Comparison of ENCODE assay signal across 1 cellular context in the genomic region with DNA sequence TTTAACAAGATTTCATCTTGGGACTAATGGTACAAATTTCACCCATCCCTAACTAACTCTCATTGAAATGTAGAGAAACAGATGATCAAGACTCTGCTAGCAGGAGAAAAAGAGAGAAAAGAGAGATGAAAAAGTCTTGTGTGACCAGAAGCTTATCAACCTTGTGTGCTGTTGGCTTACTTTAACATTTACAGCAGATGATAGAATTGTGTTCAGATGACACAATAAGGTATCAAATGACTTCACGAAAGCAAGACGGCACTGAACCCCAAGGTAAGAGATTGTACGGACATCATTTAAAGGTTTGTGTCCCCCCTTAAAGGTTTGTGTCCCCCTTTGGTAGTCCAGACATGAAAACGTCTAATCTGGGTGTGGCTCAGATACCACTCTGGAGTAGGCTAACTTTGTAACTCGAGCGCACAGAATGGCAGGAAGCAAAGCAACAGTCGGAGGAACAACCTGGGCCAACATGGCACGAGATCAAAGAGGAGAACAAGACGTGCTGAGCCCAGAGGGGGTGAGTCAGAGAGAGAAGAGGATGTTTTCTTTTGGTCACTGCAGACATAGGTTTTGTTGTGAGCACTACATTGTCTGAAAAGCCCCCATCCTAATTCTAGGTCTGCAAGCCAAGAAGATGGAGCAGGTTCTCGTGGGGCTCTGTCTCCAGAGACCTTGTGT.
TF ChIP-seq lines count a peak whose summit lies in the region.

No MANE protein-coding gene starts in this region.

TF ChIP-seq in HEK293, 187 proteins besides CTCF, POLR2A, EP300 and RAD21 (continued from another document):
- TF ChIP-seq, protein P1, sequence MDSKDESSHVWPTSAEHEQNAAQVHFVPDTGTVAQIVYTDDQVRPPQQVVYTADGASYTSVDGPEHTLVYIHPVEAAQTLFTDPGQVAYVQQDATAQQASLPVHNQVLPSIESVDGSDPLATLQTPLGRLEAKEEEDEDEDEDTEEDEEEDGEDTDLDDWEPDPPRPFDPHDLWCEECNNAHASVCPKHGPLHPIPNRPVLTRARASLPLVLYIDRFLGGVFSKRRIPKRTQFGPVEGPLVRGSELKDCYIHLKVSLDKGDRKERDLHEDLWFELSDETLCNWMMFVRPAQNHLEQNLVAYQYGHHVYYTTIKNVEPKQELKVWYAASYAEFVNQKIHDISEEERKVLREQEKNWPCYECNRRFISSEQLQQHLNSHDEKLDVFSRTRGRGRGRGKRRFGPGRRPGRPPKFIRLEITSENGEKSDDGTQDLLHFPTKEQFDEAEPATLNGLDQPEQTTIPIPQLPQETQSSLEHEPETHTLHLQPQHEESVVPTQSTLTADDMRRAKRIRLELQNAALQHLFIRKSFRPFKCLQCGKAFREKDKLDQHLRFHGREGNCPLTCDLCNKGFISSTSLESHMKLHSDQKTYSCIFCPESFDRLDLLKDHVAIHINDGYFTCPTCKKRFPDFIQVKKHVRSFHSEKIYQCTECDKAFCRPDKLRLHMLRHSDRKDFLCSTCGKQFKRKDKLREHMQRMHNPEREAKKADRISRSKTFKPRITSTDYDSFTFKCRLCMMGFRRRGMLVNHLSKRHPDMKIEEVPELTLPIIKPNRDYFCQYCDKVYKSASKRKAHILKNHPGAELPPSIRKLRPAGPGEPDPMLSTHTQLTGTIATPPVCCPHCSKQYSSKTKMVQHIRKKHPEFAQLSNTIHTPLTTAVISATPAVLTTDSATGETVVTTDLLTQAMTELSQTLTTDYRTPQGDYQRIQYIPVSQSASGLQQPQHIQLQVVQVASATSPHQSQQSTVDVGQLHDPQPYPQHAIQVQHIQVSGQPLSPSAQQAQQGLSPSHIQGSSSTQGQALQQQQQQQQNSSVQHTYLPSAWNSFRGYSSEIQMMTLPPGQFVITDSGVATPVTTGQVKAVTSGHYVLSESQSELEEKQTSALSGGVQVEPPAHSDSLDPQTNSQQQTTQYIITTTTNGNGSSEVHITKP (tag by site-specific recombination; IDR thresholded peaks at IDR 0.05), result peak; percentile 79
- peak; percentile 38 for TF ChIP-seq KLF1 (tag by site-specific recombination; IDR thresholded peaks at IDR 0.05)
- TF ChIP-seq ZNF560 (tag by site-specific recombination; IDR thresholded peaks at IDR 0.05; ENCODE audit: borderline replicate concordance), result no peak
- TF ChIP-seq ZNF777 (tag by site-specific recombination; IDR thresholded peaks at IDR 0.05; ENCODE audit: borderline replicate concordance), result 0 out of 2 replicates have a peak, but pooled peaks have one; percentile 21
- TF ChIP-seq ZNF600 (tag by site-specific recombination; IDR thresholded peaks at IDR 0.05), result 0 out of 2 replicates have a peak, but pooled peaks have one; percentile 9
- TF ChIP-seq ZNF623 (tag by site-specific recombination; IDR thresholded peaks at IDR 0.05), result no peak
- TF ChIP-seq ZNF274 (IDR thresholded peaks at IDR 0.05; ENCODE audit: low read length), result no peak
- TF ChIP-seq ZNF274 (tag by site-specific recombination; IDR thresholded peaks at IDR 0.05; ENCODE audit: borderline replicate concordance), result no peak
- TF ChIP-seq, protein P2, sequence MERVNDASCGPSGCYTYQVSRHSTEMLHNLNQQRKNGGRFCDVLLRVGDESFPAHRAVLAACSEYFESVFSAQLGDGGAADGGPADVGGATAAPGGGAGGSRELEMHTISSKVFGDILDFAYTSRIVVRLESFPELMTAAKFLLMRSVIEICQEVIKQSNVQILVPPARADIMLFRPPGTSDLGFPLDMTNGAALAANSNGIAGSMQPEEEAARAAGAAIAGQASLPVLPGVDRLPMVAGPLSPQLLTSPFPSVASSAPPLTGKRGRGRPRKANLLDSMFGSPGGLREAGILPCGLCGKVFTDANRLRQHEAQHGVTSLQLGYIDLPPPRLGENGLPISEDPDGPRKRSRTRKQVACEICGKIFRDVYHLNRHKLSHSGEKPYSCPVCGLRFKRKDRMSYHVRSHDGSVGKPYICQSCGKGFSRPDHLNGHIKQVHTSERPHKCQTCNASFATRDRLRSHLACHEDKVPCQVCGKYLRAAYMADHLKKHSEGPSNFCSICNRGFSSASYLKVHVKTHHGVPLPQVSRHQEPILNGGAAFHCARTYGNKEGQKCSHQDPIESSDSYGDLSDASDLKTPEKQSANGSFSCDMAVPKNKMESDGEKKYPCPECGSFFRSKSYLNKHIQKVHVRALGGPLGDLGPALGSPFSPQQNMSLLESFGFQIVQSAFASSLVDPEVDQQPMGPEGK (tag by site-specific recombination; IDR thresholded peaks at IDR 0.05), result no peak
- TF ChIP-seq ZBTB48 (tag by site-specific recombination; IDR thresholded peaks at IDR 0.05), result no peak
- no peak for TF ChIP-seq ZNF19 (tag by site-specific recombination; IDR thresholded peaks at IDR 0.05; ENCODE audit: low read depth)
- TF ChIP-seq ZNF629 (tag by site-specific recombination; IDR thresholded peaks at IDR 0.05), result peak; percentile 49; the same call in 1 of the 2 replicates
- TF ChIP-seq SP7 (tag by site-specific recombination; IDR thresholded peaks at IDR 0.05), result peak; percentile 17; the same call in 1 of the 2 replicates
- TF ChIP-seq, protein P3, sequence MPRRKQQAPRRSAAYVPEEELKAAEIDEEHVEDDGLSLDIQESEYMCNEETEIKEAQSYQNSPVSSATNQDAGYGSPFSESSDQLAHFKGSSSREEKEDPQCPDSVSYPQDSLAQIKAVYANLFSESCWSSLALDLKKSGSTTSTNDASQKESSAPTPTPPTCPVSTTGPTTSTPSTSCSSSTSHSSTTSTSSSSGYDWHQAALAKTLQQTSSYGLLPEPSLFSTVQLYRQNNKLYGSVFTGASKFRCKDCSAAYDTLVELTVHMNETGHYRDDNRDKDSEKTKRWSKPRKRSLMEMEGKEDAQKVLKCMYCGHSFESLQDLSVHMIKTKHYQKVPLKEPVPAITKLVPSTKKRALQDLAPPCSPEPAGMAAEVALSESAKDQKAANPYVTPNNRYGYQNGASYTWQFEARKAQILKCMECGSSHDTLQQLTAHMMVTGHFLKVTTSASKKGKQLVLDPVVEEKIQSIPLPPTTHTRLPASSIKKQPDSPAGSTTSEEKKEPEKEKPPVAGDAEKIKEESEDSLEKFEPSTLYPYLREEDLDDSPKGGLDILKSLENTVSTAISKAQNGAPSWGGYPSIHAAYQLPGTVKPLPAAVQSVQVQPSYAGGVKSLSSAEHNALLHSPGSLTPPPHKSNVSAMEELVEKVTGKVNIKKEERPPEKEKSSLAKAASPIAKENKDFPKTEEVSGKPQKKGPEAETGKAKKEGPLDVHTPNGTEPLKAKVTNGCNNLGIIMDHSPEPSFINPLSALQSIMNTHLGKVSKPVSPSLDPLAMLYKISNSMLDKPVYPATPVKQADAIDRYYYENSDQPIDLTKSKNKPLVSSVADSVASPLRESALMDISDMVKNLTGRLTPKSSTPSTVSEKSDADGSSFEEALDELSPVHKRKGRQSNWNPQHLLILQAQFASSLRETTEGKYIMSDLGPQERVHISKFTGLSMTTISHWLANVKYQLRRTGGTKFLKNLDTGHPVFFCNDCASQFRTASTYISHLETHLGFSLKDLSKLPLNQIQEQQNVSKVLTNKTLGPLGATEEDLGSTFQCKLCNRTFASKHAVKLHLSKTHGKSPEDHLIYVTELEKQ (tag by site-specific recombination; IDR thresholded peaks at IDR 0.05; ENCODE audit: borderline replicate concordance), result no peak
- no peak for TF ChIP-seq ZNF76 (tag by site-specific recombination; IDR thresholded peaks at IDR 0.05; ENCODE audit: borderline replicate concordance, low read depth)
- no peak for TF ChIP-seq ZNF48 (tag by site-specific recombination; IDR thresholded peaks at IDR 0.05)
- TF ChIP-seq, protein P4, sequence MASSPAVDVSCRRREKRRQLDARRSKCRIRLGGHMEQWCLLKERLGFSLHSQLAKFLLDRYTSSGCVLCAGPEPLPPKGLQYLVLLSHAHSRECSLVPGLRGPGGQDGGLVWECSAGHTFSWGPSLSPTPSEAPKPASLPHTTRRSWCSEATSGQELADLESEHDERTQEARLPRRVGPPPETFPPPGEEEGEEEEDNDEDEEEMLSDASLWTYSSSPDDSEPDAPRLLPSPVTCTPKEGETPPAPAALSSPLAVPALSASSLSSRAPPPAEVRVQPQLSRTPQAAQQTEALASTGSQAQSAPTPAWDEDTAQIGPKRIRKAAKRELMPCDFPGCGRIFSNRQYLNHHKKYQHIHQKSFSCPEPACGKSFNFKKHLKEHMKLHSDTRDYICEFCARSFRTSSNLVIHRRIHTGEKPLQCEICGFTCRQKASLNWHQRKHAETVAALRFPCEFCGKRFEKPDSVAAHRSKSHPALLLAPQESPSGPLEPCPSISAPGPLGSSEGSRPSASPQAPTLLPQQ (tag by site-specific recombination; IDR thresholded peaks at IDR 0.05), result no peak
